ENCODE assay signal across 1 cellular context in genomic region chr15:100875976-100876375, GRCh38.
TF ChIP-seq lines count a peak whose summit lies in the region.

No MANE protein-coding gene starts in this region.

TF ChIP-seq in H1, 55 proteins besides CTCF, POLR2A, EP300 and RAD21:
- no peak for TF ChIP-seq CHD1 (IDR thresholded peaks at IDR 0.05; ENCODE audit: low read depth, low read length)
- TF ChIP-seq KDM5A (IDR thresholded peaks at IDR 0.05; ENCODE audit: low read length) = no peak
- no peak for TF ChIP-seq SP4 (IDR thresholded peaks at IDR 0.05; ENCODE audit: low read length)
- TF ChIP-seq RFX5 (IDR thresholded peaks at IDR 0.05; ENCODE audit: borderline replicate concordance, low read depth, low read length) = no peak
- no peak for TF ChIP-seq ATF3 (IDR thresholded peaks at IDR 0.05; ENCODE audit: insufficient read depth, low read depth, low read length)
- no peak for TF ChIP-seq KDM1A (IDR thresholded peaks at IDR 0.05; ENCODE audit: borderline replicate concordance, low read length)
- TF ChIP-seq SRF (IDR thresholded peaks at IDR 0.05; ENCODE audit: low read depth, low read length) = no peak
- TF ChIP-seq PHF8 (conservative IDR thresholded peaks at IDR 0.05; ENCODE audit: low read depth, low read length) = no peak
- no peak for TF ChIP-seq MAFK (IDR thresholded peaks at IDR 0.05; ENCODE audit: low read depth, low read length)
- no peak for TF ChIP-seq FOSL1 (IDR thresholded peaks at IDR 0.05; ENCODE audit: insufficient read depth, low read depth, low read length)
TF ChIP-seq in H1: peak in this region for 0.
